1 cellular context compared by ENCODE assay signal in genomic region chr11:119087747-119088241, GRCh38.
TF ChIP-seq lines count a peak whose summit lies in the region.

No MANE protein-coding gene starts in this region.

TF ChIP-seq in A549, 52 proteins besides CTCF, POLR2A, EP300 and RAD21:
- no peak for TF ChIP-seq PHF8 (IDR thresholded peaks at IDR 0.05; ENCODE audit: borderline replicate concordance, low read depth)
- TF ChIP-seq MAFK (IDR thresholded peaks at IDR 0.05; ENCODE audit: partially characterized antibody) = no peak
- TF ChIP-seq REST (IDR thresholded peaks at IDR 0.05) = no peak
- TF ChIP-seq FOXS1 (CRISPR knock-in tag; IDR thresholded peaks at IDR 0.05) = no peak
- no peak for TF ChIP-seq EHF (CRISPR knock-in tag; IDR thresholded peaks at IDR 0.05)
- no peak for TF ChIP-seq MAZ (IDR thresholded peaks at IDR 0.05; ENCODE audit: borderline replicate concordance, low read depth, low read length)
